Comparison of ENCODE assay signal across 10 cellular contexts in genomic region chr1:67645495-67646144, GRCh38. TPM values are rescaled to one million over a fixed set of nuclear protein-coding genes. Genes with fewer than 3 reads are reported as not detected.
DNase-seq lines count a peak whose midpoint lies in the region; ATAC-seq and TF ChIP-seq lines count a peak whose summit lies in the region.
"Had no signal": no experiment of that assay in that cellular context is flagged by ENCODE, and none has a peak within 500 bp of the region (broad histone marks: within the 10 kb centered on the region; RNA-seq: fewer than 3 reads in every experiment).

No MANE protein-coding gene starts in this region.

- H3K27ac ChIP-seq in hepatocyte (peak overlapping the region; percentile 81), subcutaneous abdominal adipose tissue (ENCODE audit: low read depth, low read length) (peak overlapping the region; percentile 95)

- no peaks in the 10 kb centered on the region for H3K79me2 ChIP-seq in hepatocyte

- no peaks in the 10 kb centered on the region for H4K20me1 ChIP-seq in hepatocyte (ENCODE audit: insufficient read depth, poor library complexity, severe bottlenecking)

- H3K27me3 Mint-ChIP-seq in activated naive CD8-positive, alpha-beta T cell treated with anti-CD3 and anti-CD28 coated beads for 36 hours = no peaks in the 10 kb centered on the region
- H3K27me3 Mint-ChIP-seq in naive thymus-derived CD8-positive, alpha-beta T cell = no peaks in the 10 kb centered on the region

- H3K9ac ChIP-seq in adipocyte (ENCODE audit: low read length) (peak overlapping the region; percentile 9), subcutaneous abdominal adipose tissue (ENCODE audit: low read length in 5 of 5) (peak overlapping the region in 1 of 5 donors; percentile 48)

- H2AFZ ChIP-seq in hepatocyte = no peak overlapping the region

- DNase-seq in MG63 (peak; percentile 52), adipocyte (ENCODE audit: low read depth) (no peak), hepatocyte (ENCODE audit: low spot score) (peak; percentile 70), activated gamma-delta T cell treated with Interleukin-2 at 50 U/mL for 16 hours (no peak)
- no peak for DNase-seq in activated naive CD8-positive, alpha-beta T cell treated with anti-CD3 and anti-CD28 coated beads for 36 hours
- DNase-seq in naive thymus-derived CD8-positive, alpha-beta T cell = no peak
- DNase-seq: MM.1S, SIG-M5 had no signal

- H3K9me2 ChIP-seq in hepatocyte (replicated peaks; ENCODE audit: insufficient read depth) = no peaks in the 10 kb centered on the region

- H3K4me2 ChIP-seq in hepatocyte = peak overlapping the region; percentile 12

- H3K9me3 Mint-ChIP-seq in activated naive CD8-positive, alpha-beta T cell treated with anti-CD3 and anti-CD28 coated beads for 36 hours = no peaks in the 10 kb centered on the region
- H3K9me3 Mint-ChIP-seq in naive thymus-derived CD8-positive, alpha-beta T cell = no peaks in the 10 kb centered on the region
- H3K9me3 Mint-ChIP-seq: stimulated activated effector memory CD8-positive, alpha-beta T cell treated with anti-CD3 and anti-CD28 coated beads, Interleukin-12 subunit alpha, Interleukin-12 subunit beta, amount 100 ng/mL, for 72 hours had no signal

- H3K27me3 ChIP-seq in MG63 (no peaks in the 10 kb centered on the region), adipocyte (replicated peaks; ENCODE audit: control insufficient read depth, insufficient read depth, low read length) (no peaks in the 10 kb centered on the region), hepatocyte (no peaks in the 10 kb centered on the region), subcutaneous abdominal adipose tissue (ENCODE audit: control insufficient read depth in 5 of 5, insufficient read depth in 4 of 5, low read length in 5 of 5) (no peaks in the 10 kb centered on the region)

- POLR2A ChIA-PET in naive thymus-derived CD8-positive, alpha-beta T cell (lab: Charles Lee) = no interaction called here

- no peak overlapping the region for H3K4me3 ChIP-seq in MG63
- H3K4me3 ChIP-seq in adipocyte (ENCODE audit: low read length) = no peak overlapping the region
- H3K4me3 ChIP-seq in hepatocyte = no peak overlapping the region
- no peak overlapping the region for H3K4me3 ChIP-seq in subcutaneous abdominal adipose tissue (ENCODE audit: low read depth in 1 of 5, low read length in 5 of 5)

- no peak overlapping the region for H3K4me3 Mint-ChIP-seq in activated naive CD8-positive, alpha-beta T cell treated with anti-CD3 and anti-CD28 coated beads for 36 hours
- H3K4me3 Mint-ChIP-seq in naive thymus-derived CD8-positive, alpha-beta T cell = no peak overlapping the region
- H3K4me3 Mint-ChIP-seq: stimulated activated effector memory CD8-positive, alpha-beta T cell treated with anti-CD3 and anti-CD28 coated beads, Interleukin-12 subunit alpha, Interleukin-12 subunit beta, amount 100 ng/mL, for 72 hours had no signal

- ATAC-seq in naive thymus-derived CD8-positive, alpha-beta T cell = no peak
- ATAC-seq: stimulated activated effector memory CD8-positive, alpha-beta T cell treated with anti-CD3 and anti-CD28 coated beads, Interleukin-12 subunit alpha, Interleukin-12 subunit beta, amount 100 ng/mL, for 72 hours had no signal

- H3K4me1 ChIP-seq in adipocyte (ENCODE audit: control insufficient read depth, insufficient read depth, low read length) (peaks cover 49% of the 10 kb centered on the region), hepatocyte (ENCODE audit: insufficient read depth) (peaks cover 46% of the 10 kb centered on the region), subcutaneous abdominal adipose tissue (ENCODE audit: control insufficient read depth in 5 of 5, insufficient read depth in 5 of 5, low read length in 5 of 5) (peaks cover 20 to 39% (median 33%) of the 10 kb centered on the region in 5 donors)

- no peak overlapping the region for H3K27ac Mint-ChIP-seq in activated naive CD8-positive, alpha-beta T cell treated with anti-CD3 and anti-CD28 coated beads for 36 hours
- H3K27ac Mint-ChIP-seq in naive thymus-derived CD8-positive, alpha-beta T cell = no peak overlapping the region
- H3K27ac Mint-ChIP-seq: stimulated activated effector memory CD8-positive, alpha-beta T cell treated with anti-CD3 and anti-CD28 coated beads, Interleukin-12 subunit alpha, Interleukin-12 subunit beta, amount 100 ng/mL, for 72 hours had no signal

- H3K36me3 Mint-ChIP-seq in activated naive CD8-positive, alpha-beta T cell treated with anti-CD3 and anti-CD28 coated beads for 36 hours = no peaks in the 10 kb centered on the region
- H3K36me3 Mint-ChIP-seq in naive thymus-derived CD8-positive, alpha-beta T cell = no peaks in the 10 kb centered on the region
- H3K36me3 Mint-ChIP-seq: stimulated activated effector memory CD8-positive, alpha-beta T cell treated with anti-CD3 and anti-CD28 coated beads, Interleukin-12 subunit alpha, Interleukin-12 subunit beta, amount 100 ng/mL, for 72 hours had no signal

- WGBS in hepatocyte (ENCODE audit: low lambda C conversion rate, missing lambda C conversion rate) = 32% methylated on average over 3 of the region's 3 CpGs

- no peaks in the 10 kb centered on the region for H3K4me1 Mint-ChIP-seq in activated naive CD8-positive, alpha-beta T cell treated with anti-CD3 and anti-CD28 coated beads for 36 hours
- H3K4me1 Mint-ChIP-seq in naive thymus-derived CD8-positive, alpha-beta T cell = no peaks in the 10 kb centered on the region
- H3K4me1 Mint-ChIP-seq: stimulated activated effector memory CD8-positive, alpha-beta T cell treated with anti-CD3 and anti-CD28 coated beads, Interleukin-12 subunit alpha, Interleukin-12 subunit beta, amount 100 ng/mL, for 72 hours had no signal

- TF ChIP-seq CTCF in hepatocyte (IDR thresholded peaks at IDR 0.05; ENCODE audit: poor library complexity) = no peak

- H3K36me3 ChIP-seq in MG63 (no peaks in the 10 kb centered on the region), adipocyte (ENCODE audit: control insufficient read depth, insufficient read depth, low read length, severe bottlenecking) (no peaks in the 10 kb centered on the region), hepatocyte (replicated peaks; ENCODE audit: insufficient read depth, low read depth) (no peaks in the 10 kb centered on the region), subcutaneous abdominal adipose tissue (ENCODE audit: control insufficient read depth in 5 of 5, insufficient read depth in 5 of 5, low read length in 5 of 5) (no peaks in the 10 kb centered on the region)

- no peaks in the 10 kb centered on the region for H3K9me3 ChIP-seq in MG63
- no peaks in the 10 kb centered on the region for H3K9me3 ChIP-seq in adipocyte (ENCODE audit: control insufficient read depth, low read length)
- no peaks in the 10 kb centered on the region for H3K9me3 ChIP-seq in hepatocyte (ENCODE audit: low read depth)
- H3K9me3 ChIP-seq in subcutaneous abdominal adipose tissue (ENCODE audit: control insufficient read depth in 5 of 5, low read length in 5 of 5) = no peaks in the 10 kb centered on the region

RNA-seq across cellular contexts. Expression of gene GADD45A, which starts 39.4 kb away (rescaled TPM):
- 16.5 and 20.5 TPM in 2 replicates for total RNA-seq in MG63 (2014; rRNA removed; shearing (Covaris generic); ENCODE audit: low replicate concordance)
- total RNA-seq in hepatocyte = 90.5 and 93.1 TPM in 2 replicates
- 175 and 178 TPM in 2 replicates for polyA plus RNA-seq in hepatocyte
- total RNA-seq in activated naive CD8-positive, alpha-beta T cell treated with anti-CD3 and anti-CD28 coated beads for 36 hours = 10 to 100 TPM; 20.4 to 20.7 TPM
- 10 to 100 TPM; 19.0 to 19.5 TPM for total RNA-seq in naive thymus-derived CD8-positive, alpha-beta T cell
- polyA plus RNA-seq in naive thymus-derived CD8-positive, alpha-beta T cell = 10 to 100 TPM in 1 of 3 donors, 1 to 10 TPM in 2; 4.1 to 13.0 (median 5.7) TPM

Comparison
In these comparisons a context has a peak if more than half of its experiments do, and no peak if none do; other contexts are left out.
1. DNase-seq: peak in MG63 (single experiment) and hepatocyte (single experiment); none in adipocyte (single experiment), activated gamma-delta T cell treated with Interleukin-2 at 50 U/mL for 16 hours (single experiment), activated naive CD8-positive, alpha-beta T cell treated with anti-CD3 and anti-CD28 coated beads for 36 hours (single experiment) and naive thymus-derived CD8-positive, alpha-beta T cell (0 of 10).